In the genomic region with DNA sequence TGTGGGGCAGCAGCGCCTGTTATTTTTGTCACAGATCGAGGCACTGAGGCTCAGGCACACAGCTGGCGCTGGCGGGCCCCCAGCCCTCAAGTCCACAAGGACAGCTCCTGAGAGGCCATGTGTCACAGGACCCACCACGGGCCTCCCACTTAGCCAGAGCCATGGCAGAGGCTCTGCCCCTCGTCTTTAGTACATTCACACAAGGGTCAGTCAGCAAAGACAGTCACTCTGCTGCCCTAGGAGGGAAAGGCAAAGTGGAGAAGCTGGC, we compare ENCODE assay signal across 29 cellular contexts. TPM values are rescaled to one million over a fixed set of nuclear protein-coding genes. Genes with fewer than 3 reads are reported as not detected.
A peak's percentile ranks its signal among the peaks of the same experiment; 100 is the strongest.
DNase-seq lines count a peak whose midpoint lies in the region; ATAC-seq, FAIRE-seq and TF ChIP-seq lines count a peak whose summit lies in the region.
"Had no signal": no experiment of that assay in that cellular context is flagged by ENCODE, and none has a peak within 500 bp of the region (broad histone marks: within the 10 kb centered on the region; RNA-seq: fewer than 3 reads in every experiment).

No MANE protein-coding gene starts in this region.

- no peak for FAIRE-seq in GM12891 (lab: Jason Lieb, UNC)
- FAIRE-seq: GM19239, HTR-8/SVneo, urothelium cell line had no signal

- ATAC-seq in heart right ventricle: no peak
- no peak for ATAC-seq in left cardiac atrium
- ATAC-seq: activated naive CD8-positive, alpha-beta T cell treated with anti-CD3 and anti-CD28 coated beads, Interleukin-2, amount 50 U/mL, for 24 hours; Panc1; stimulated activated naive CD8-positive, alpha-beta T cell treated with anti-CD3 and anti-CD28 coated beads, Interleukin-15, amount 100 ng/mL, for 72 hours had no signal

- TF ChIP-seq POLR2A in esophagus squamous epithelium (IDR thresholded peaks at IDR 0.05) (no peak), spleen (IDR thresholded peaks at IDR 0.05) (no peak), vagina (IDR thresholded peaks at IDR 0.05) (no peak), GM12891 (IDR thresholded peaks at IDR 0.05; ENCODE audit: low read depth, low read length) (no peak)

- H3K4me3 ChIP-seq in heart right ventricle (no peak overlapping the region), esophagus squamous epithelium (no peak overlapping the region), spleen (no peak overlapping the region), vagina (no peak overlapping the region)

- H3K4me1 ChIP-seq in heart right ventricle: peaks cover 9 to 42% (median 25%) of the 10 kb centered on the region in 9 donors
- peaks cover 6 to 26% (median 12%) of the 10 kb centered on the region in 3 donors for H3K4me1 ChIP-seq in esophagus squamous epithelium
- H3K4me1 ChIP-seq in spleen: peaks cover 12 to 49% (median 26%) of the 10 kb centered on the region in 6 donors
- peaks cover 20% of the 10 kb centered on the region for H3K4me1 ChIP-seq in vagina

- 88 to 89% methylated on average over 6 of the region's 6 CpGs for WGBS in heart right ventricle, 2 donors
- no CpG with 5 or more reads among the region's 6 CpGs for WGBS in esophagus squamous epithelium, 2 donors
- WGBS in spleen, 5 donors: 79 to 91% (median 86%) methylated on average over 5 to 6 of the region's 6 CpGs

- H3K27ac ChIP-seq in heart right ventricle (peak overlapping the region in 7 of 10 donors; percentile 20 to 77 (median 60)), esophagus squamous epithelium (peak overlapping the region in 3 of 4 donors; percentile 46 to 66 (median 65)), spleen (peak overlapping the region in 6 of 8 donors; percentile 35 to 83 (median 70)), vagina (peak overlapping the region; percentile 51)
- H3K27ac ChIP-seq: neutrophil had no signal

- TF ChIP-seq CTCF in heart right ventricle (IDR thresholded peaks at IDR 0.05): no peak
- no peak for TF ChIP-seq CTCF in esophagus squamous epithelium (IDR thresholded peaks at IDR 0.05)
- no peak for TF ChIP-seq CTCF in spleen (IDR thresholded peaks at IDR 0.05 in 8 of 11, conservative IDR thresholded peaks at IDR 0.05 in 3 of 11)
- TF ChIP-seq CTCF in vagina (IDR thresholded peaks at IDR 0.05): no peak
- TF ChIP-seq CTCF in GM13977 (IDR thresholded peaks at IDR 0.05; ENCODE audit: extremely low read depth, insufficient read depth, missing control alignments): no peak

- in situ Hi-C loops in GM13977 (cut with MboI; ENCODE audit: low pct_unique_long_range_greater_than_20kb, low sequenced_read_pairs, unreplicated experiment): no loop called here

- H3K27me3 ChIP-seq in heart right ventricle (no peaks in the 10 kb centered on the region), esophagus squamous epithelium (no peaks in the 10 kb centered on the region), spleen (replicated peaks in 1 of 7) (no peaks in the 10 kb centered on the region), vagina (no peaks in the 10 kb centered on the region)
- H3K27me3 ChIP-seq: neutrophil had no signal

- H3K9me3 ChIP-seq in heart right ventricle: no peaks in the 10 kb centered on the region
- H3K9me3 ChIP-seq in esophagus squamous epithelium: no peaks in the 10 kb centered on the region
- no peaks in the 10 kb centered on the region for H3K9me3 ChIP-seq in spleen
- H3K9me3 ChIP-seq in vagina: no peaks in the 10 kb centered on the region
- H3K9me3 ChIP-seq: neutrophil had no signal

- DNase-seq in heart right ventricle (no peak), left cardiac atrium (no peak), esophagus squamous epithelium (lab: John Stamatoyannopoulos, UW) (no peak), spleen (no peak), vagina (ENCODE audit: extremely low spot score in 2 of 2) (no peak), GM12891 (ENCODE audit: insufficient read length, low spot score) (no peak), GM13977 (ENCODE audit: low spot score) (no peak)
- no peak for DNase-seq in activated naive CD4-positive, alpha-beta T cell treated with Interleukin-2 at 50 U/mL for 16 hours
- DNase-seq: activated CD4-positive, alpha-beta T cell treated with anti-CD3 and anti-CD28 coated beads, Interleukin-2, amount 10 ng/mL, durations not matched to agents 24 days and 14 days; activated gamma-delta T cell; activated naive CD8-positive, alpha-beta T cell treated with anti-CD3 and anti-CD28 coated beads, Interleukin-2, amount 50 U/mL, for 24 hours; activated T-cell treated with anti-CD3 and anti-CD28 coated beads, Interleukin-2, amount 50 U/mL, for 24 hours; CD8-positive, alpha-beta memory T cell; effector CD4-positive, alpha-beta T cell; foreskin fibroblast; H7; KG1; NCI-H1417 treated with DMSO at 0.1 percent for 48 hours; NCI-H2081 treated with DMSO at 0.1 percent for 48 hours; NCI-H226; SHP77 treated with DMSO at 0.1 percent for 48 hours; stimulated activated CD8-positive, alpha-beta memory T cell treated with anti-CD3 and anti-CD28 coated beads, Interleukin-4, amount 100 ng/mL, for 48 hours; stimulated activated naive CD8-positive, alpha-beta T cell treated with anti-CD3 and anti-CD28 coated beads, Interleukin-15, amount 100 ng/mL, for 72 hours had no signal

- intact Hi-C loops in heart right ventricle (cut with DNase I) (no loop called here), left cardiac atrium (cut with DNase I) (no loop called here), esophagus squamous epithelium (cut with DNase I) (no loop called here), spleen (cut with DNase I; ENCODE audit: low total_unique reads) (no loop called here), vagina (cut with DNase I) (no loop called here)

- H3K36me3 ChIP-seq in heart right ventricle (no peaks in the 10 kb centered on the region), esophagus squamous epithelium (no peaks in the 10 kb centered on the region), spleen (peaks cover 0 to 11% (median 0%) of the 10 kb centered on the region in 6 donors), vagina (no peaks in the 10 kb centered on the region)
- H3K36me3 ChIP-seq: neutrophil had no signal

TF ChIP-seq in GM12891, 5 proteins besides CTCF, POLR2A, EP300 and RAD21:
- TF ChIP-seq SPI1 (IDR thresholded peaks at IDR 0.05; ENCODE audit: low read depth, low read length) (no peak), PAX5 (IDR thresholded peaks at IDR 0.05; ENCODE audit: insufficient read depth, low read length, severe bottlenecking) (no peak), POLR2AphosphoS5 (IDR thresholded peaks at IDR 0.05; ENCODE audit: low read depth, low read length) (no peak), POU2F2 (IDR thresholded peaks at IDR 0.05; ENCODE audit: low read depth, low read length) (no peak), TAF1 (IDR thresholded peaks at IDR 0.05; ENCODE audit: low read depth, low read length) (no peak)
TF ChIP-seq in GM12891: peak in this region for 0.

RNA-seq across cellular contexts. Expression of a gene that starts 29.1 kb away (rescaled TPM):
- total RNA-seq in heart right ventricle: 1 to 10 TPM; 1.5 to 4.2 (median 2.6) TPM
- 1 to 10 TPM; 1.3 to 2.1 TPM for polyA plus RNA-seq in heart right ventricle
- 1 to 10 TPM; 2.6 to 2.8 TPM for total RNA-seq in left cardiac atrium
- 1 to 10 TPM in 3 of 4 donors, under 1 TPM in 1; 0.64 to 9.9 (median 2.6) TPM for total RNA-seq in esophagus squamous epithelium
- total RNA-seq in spleen: 10 to 100 TPM in 2 of 7 donors, 1 to 10 TPM in 5; 4.4 to 11.8 (median 7.6) TPM
- polyA plus RNA-seq in spleen: 1 to 10 TPM; 2.3 to 5.7 (median 2.8) TPM
- total RNA-seq in vagina: 11.3 TPM
- 0.09 TPM for polyA plus RNA-seq in GM12891 (2012; ENCODE audit: low read depth, missing spikeins)

RNA-seq across cellular contexts. Expression of a gene that starts 42.3 kb away (rescaled TPM):
- total RNA-seq in heart right ventricle: under 1 TPM in 1 of 10 donors, not detected in 9; 0.21 TPM
- polyA plus RNA-seq in heart right ventricle: under 1 TPM in 1 of 2 donors, not detected in 1; 0.39 TPM
- total RNA-seq in left cardiac atrium: not detected
- total RNA-seq in esophagus squamous epithelium: not detected
- total RNA-seq in spleen: under 1 TPM in 2 of 7 donors, not detected in 5; 0.52 to 0.77 TPM
- under 1 TPM in 2 of 3 donors, not detected in 1; 0.11 to 0.38 TPM for polyA plus RNA-seq in spleen
- total RNA-seq in vagina: not detected
- polyA plus RNA-seq in GM12891 (2012; ENCODE audit: low read depth, missing spikeins): 0.72 TPM
- total RNA-seq: A172; activated CD4-positive, alpha-beta T cell treated with anti-CD3 and anti-CD28 coated beads, Interleukin-2, amount 10 ng/mL, durations not matched to agents 24 days and 14 days; CD8-positive, alpha-beta memory T cell; H7 had no signal

RNA-seq across cellular contexts. Expression of a gene that starts 45.8 kb away (rescaled TPM):
- total RNA-seq in heart right ventricle (under 1 TPM; 0.15 to 1.00 (median 0.48) TPM), left cardiac atrium (1 to 10 TPM; 1.0 to 1.3 TPM), esophagus squamous epithelium (1 to 10 TPM; 1.4 to 3.9 (median 2.3) TPM), spleen (1 to 10 TPM; 1.6 to 3.7 (median 2.7) TPM), vagina (3.2 TPM)
- polyA plus RNA-seq in heart right ventricle (under 1 TPM; 0.29 to 0.36 TPM), spleen (1 to 10 TPM; 1.0 to 1.3 (median 1.2) TPM)
- 0.15 TPM for polyA plus RNA-seq in GM12891 (2012; ENCODE audit: low read depth, missing spikeins)
- total RNA-seq: activated CD4-positive, alpha-beta T cell treated with anti-CD3 and anti-CD28 coated beads, Interleukin-2, amount 10 ng/mL, durations not matched to agents 24 days and 14 days had no signal
